ENCODE assay signal across 10 cellular contexts in genomic region chr15:58453931-58454793, GRCh38. TPM values are rescaled to one million over a fixed set of nuclear protein-coding genes. Genes with fewer than 3 reads are reported as not detected.
DNase-seq lines count a peak whose midpoint lies in the region; ATAC-seq lines count a peak whose summit lies in the region.
"Had no signal": no experiment of that assay in that cellular context is flagged by ENCODE, and none has a peak within 500 bp of the region (broad histone marks: within the 10 kb centered on the region; RNA-seq: fewer than 3 reads in every experiment).

No MANE protein-coding gene starts in this region.

- no peak overlapping the region for H3K4me3 ChIP-seq in trophoblast cell (ENCODE audit: low read depth, low read length)
- H3K4me3 ChIP-seq: SJSA1 had no signal

- no CpG with 5 or more reads among the region's 5 CpGs for WGBS in trophoblast cell (ENCODE audit: extremely low coverage, insufficient coverage, insufficient read length)

- H3K36me3 ChIP-seq in trophoblast cell (ENCODE audit: control insufficient read depth in 1 of 2, insufficient read depth in 2 of 2, low read length in 2 of 2): no peaks in the 10 kb centered on the region
- H3K36me3 ChIP-seq: SJSA1 had no signal

- H3K9me3 Mint-ChIP-seq in activated T-cell treated with anti-CD3 and anti-CD28 coated beads, Interleukin-2, amount 50 U/mL, for 24 hours: no peaks in the 10 kb centered on the region

- H3K27me3 Mint-ChIP-seq in activated T-cell treated with anti-CD3 and anti-CD28 coated beads, Interleukin-2, amount 50 U/mL, for 24 hours: no peaks in the 10 kb centered on the region

- H3K79me2 ChIP-seq in trophoblast cell (ENCODE audit: control insufficient read depth, insufficient read depth, low read length, poor library complexity): no peaks in the 10 kb centered on the region

- ATAC-seq in HG03520 (IDR thresholded peaks at IDR 0.05; ENCODE audit: unreplicated experiment): peak; percentile 40

- no peak overlapping the region for H2AFZ ChIP-seq in trophoblast cell (ENCODE audit: insufficient read depth, low read length, poor library complexity)

- peaks cover 0 to 3% of the 10 kb centered on the region in 2 experiments for H3K4me1 ChIP-seq in trophoblast cell (ENCODE audit: control insufficient read depth in 1 of 2, insufficient read depth in 2 of 2, low read length in 2 of 2)

- H3K9ac ChIP-seq in trophoblast cell (ENCODE audit: low read length): no peak overlapping the region

- no peaks in the 10 kb centered on the region for H3K36me3 Mint-ChIP-seq in activated T-cell treated with anti-CD3 and anti-CD28 coated beads, Interleukin-2, amount 50 U/mL, for 24 hours (ENCODE audit: low read depth)

- H2BK5ac ChIP-seq in trophoblast cell (ENCODE audit: low read depth, low read length, poor library complexity): no peak overlapping the region

- no peak overlapping the region for H3K27ac ChIP-seq in trophoblast cell (ENCODE audit: low read depth, low read length)
- H3K27ac ChIP-seq: 22Rv1, SJSA1 had no signal

- peaks cover 1% of the 10 kb centered on the region for H3K79me1 ChIP-seq in trophoblast cell (ENCODE audit: low read length)

- no peak overlapping the region for H2AK5ac ChIP-seq in trophoblast cell (ENCODE audit: low read length)

- no peak overlapping the region for H4K91ac ChIP-seq in trophoblast cell (ENCODE audit: low read depth, low read length)

- H2BK12ac ChIP-seq in trophoblast cell (ENCODE audit: low read length): no peak overlapping the region

- H3K27me3 ChIP-seq in trophoblast cell (ENCODE audit: insufficient read depth, low read length): no peaks in the 10 kb centered on the region
- H3K27me3 ChIP-seq: SJSA1 had no signal

- no peak overlapping the region for H3K4ac ChIP-seq in trophoblast cell (ENCODE audit: low read depth, low read length)

- no peak overlapping the region for H2BK120ac ChIP-seq in trophoblast cell (ENCODE audit: insufficient read depth, low read length, poor library complexity)

- H3K4me2 ChIP-seq in trophoblast cell (ENCODE audit: low read length): no peak overlapping the region

- DNase-seq in DMS 273 (lab: John Stamatoyannopoulos, UW; ENCODE audit: unreplicated experiment) (peak; percentile 56), DMS 273 treated with DMSO at 0.1 percent for 48 hours (lab: John Stamatoyannopoulos, UW) (no peak), hippocampal formation (lab: John Stamatoyannopoulos, UW) (no peak), NCI-H1417 treated with DMSO at 0.1 percent for 48 hours (lab: John Stamatoyannopoulos, UW) (no peak), trophoblast cell (no peak)
- DNase-seq in activated T-cell treated with anti-CD3 and anti-CD28 coated beads, Interleukin-2, amount 50 U/mL, for 24 hours: peak; percentile 58
- peak; percentile 12 for DNase-seq in stimulated activated CD8-positive, alpha-beta memory T cell treated with anti-CD3 and anti-CD28 coated beads, Interleukin-12 subunit alpha, Interleukin-12 subunit beta, amount 100 ng/mL, for 24 hours (ENCODE audit: extremely low read depth)

- H4K8ac ChIP-seq in trophoblast cell (ENCODE audit: low read depth, low read length): no peak overlapping the region

- no peak overlapping the region for H3K23ac ChIP-seq in trophoblast cell (ENCODE audit: low read length)

- peaks cover 2% of the 10 kb centered on the region for H3K9me3 ChIP-seq in trophoblast cell (ENCODE audit: insufficient read depth, low read depth, low read length)
- H3K9me3 ChIP-seq: SJSA1 had no signal

- no peak overlapping the region for H4K12ac ChIP-seq in trophoblast cell (ENCODE audit: low read depth, low read length)

- peak overlapping the region; percentile 92 for H3K27ac Mint-ChIP-seq in activated T-cell treated with anti-CD3 and anti-CD28 coated beads, Interleukin-2, amount 50 U/mL, for 24 hours

- H3K4me3 Mint-ChIP-seq in activated T-cell treated with anti-CD3 and anti-CD28 coated beads, Interleukin-2, amount 50 U/mL, for 24 hours: peak overlapping the region; percentile 20

- peaks cover 66% of the 10 kb centered on the region for H3K4me1 Mint-ChIP-seq in activated T-cell treated with anti-CD3 and anti-CD28 coated beads, Interleukin-2, amount 50 U/mL, for 24 hours (ENCODE audit: low read depth)

- no peak overlapping the region for H3K14ac ChIP-seq in trophoblast cell (ENCODE audit: low read length)

- no peak overlapping the region for H3K18ac ChIP-seq in trophoblast cell (ENCODE audit: low read length)

RNA-seq across cellular contexts. Expression of gene LIPC, which starts 22.4 kb away (rescaled TPM):
- polyA plus RNA-seq in trophoblast cell (2013): 0.05 and 0.07 TPM in 2 replicates

Comparison
In these comparisons a context has a peak if more than half of its experiments do, and no peak if none do; other contexts are left out.
1. DNase-seq: peak in DMS 273 (single experiment), activated T-cell treated with anti-CD3 and anti-CD28 coated beads, Interleukin-2, amount 50 U/mL, for 24 hours (single experiment) and stimulated activated CD8-positive, alpha-beta memory T cell treated with anti-CD3 and anti-CD28 coated beads, Interleukin-12 subunit alpha, Interleukin-12 subunit beta, amount 100 ng/mL, for 24 hours (single experiment); none in DMS 273 treated with DMSO at 0.1 percent for 48 hours (single experiment), hippocampal formation (0 of 2), NCI-H1417 treated with DMSO at 0.1 percent for 48 hours (single experiment) and trophoblast cell (0 of 2).